Comparison of ENCODE assay signal across 8 cellular contexts in genomic region chr3:194089357-194090177, GRCh38. TPM values are rescaled to one million over a fixed set of nuclear protein-coding genes. Genes with fewer than 3 reads are reported as not detected.
A peak's percentile ranks its signal among the peaks of the same experiment; 100 is the strongest.
DNase-seq lines count a peak whose midpoint lies in the region; ATAC-seq and TF ChIP-seq lines count a peak whose summit lies in the region.

No MANE protein-coding gene starts in this region.

- TF ChIP-seq POLR2A in sigmoid colon (IDR thresholded peaks at IDR 0.05) = no peak

- H3K27me3 Mint-ChIP-seq in activated CD4-positive, alpha-beta memory T cell treated with anti-CD3 and anti-CD28 coated beads for 36 hours = no peaks in the 10 kb centered on the region

- no peak overlapping the region for H3K4me3 Mint-ChIP-seq in activated CD4-positive, alpha-beta memory T cell treated with anti-CD3 and anti-CD28 coated beads for 36 hours

- WGBS in sigmoid colon, 2 donors = 57 to 80% methylated on average over 18 of the region's 18 CpGs

- no peaks in the 10 kb centered on the region for H3K9me3 Mint-ChIP-seq in activated CD4-positive, alpha-beta memory T cell treated with anti-CD3 and anti-CD28 coated beads for 36 hours

- no peak for DNase-seq in DND-41
- DNase-seq in activated CD4-positive, alpha-beta memory T cell treated with anti-CD3 and anti-CD28 coated beads for 36 hours = peak; percentile 76
- peak; percentile 45 for DNase-seq in left ventricle myocardium superior
- DNase-seq in sigmoid colon = peak; percentile 96
- no peak for DNase-seq in NCI-H510A treated with DMSO at 0.1 percent for 48 hours (lab: John Stamatoyannopoulos, UW)

- no peak overlapping the region for H3K4me3 ChIP-seq in DND-41 (ENCODE audit: low read depth in 1 of 2, low read length in 2 of 2)
- H3K4me3 ChIP-seq in Loucy (ENCODE audit: low read length, poor library complexity, severe bottlenecking) = no peak overlapping the region
- H3K4me3 ChIP-seq in sigmoid colon = no peak overlapping the region

- no peaks in the 10 kb centered on the region for H3K36me3 ChIP-seq in DND-41 (ENCODE audit: insufficient read depth, low read length)
- H3K36me3 ChIP-seq in Loucy (ENCODE audit: insufficient read depth, low read length) = no peaks in the 10 kb centered on the region
- H3K36me3 ChIP-seq in sigmoid colon = no peaks in the 10 kb centered on the region

- ATAC-seq in DND-41 (ENCODE audit: insufficient read depth, low read depth) = peak; percentile 24; the same call in 1 of the 3 replicates
- ATAC-seq in GM21576 (IDR thresholded peaks at IDR 0.05; ENCODE audit: unreplicated experiment) = peak; percentile 52
- peak; percentile 76 for ATAC-seq in left ventricle myocardium superior
- no peak for ATAC-seq in GM19035 (IDR thresholded peaks at IDR 0.05; ENCODE audit: unreplicated experiment)

- H3K4me1 Mint-ChIP-seq in activated CD4-positive, alpha-beta memory T cell treated with anti-CD3 and anti-CD28 coated beads for 36 hours (ENCODE audit: low read depth) = peaks cover 2% of the 10 kb centered on the region

- POLR2A ChIA-PET in activated CD4-positive, alpha-beta memory T cell treated with anti-CD3 and anti-CD28 coated beads for 36 hours (lab: Charles Lee) = interaction anchor here (0.6 kb wide), 1 partner anchor 9 kb away, joined by 3 read pairs; no protein-coding TSS in a partner anchor

- peak overlapping the region; percentile 54 for H3K27ac Mint-ChIP-seq in activated CD4-positive, alpha-beta memory T cell treated with anti-CD3 and anti-CD28 coated beads for 36 hours

- TF ChIP-seq CTCF in DND-41 (IDR thresholded peaks at IDR 0.05; ENCODE audit: borderline replicate concordance, extremely low read depth, low read length, poor library complexity, severe bottlenecking) = no peak
- no peak for TF ChIP-seq CTCF in Loucy (conservative IDR thresholded peaks at IDR 0.05; ENCODE audit: low read length)
- no peak for TF ChIP-seq CTCF in sigmoid colon (IDR thresholded peaks at IDR 0.05)

- no peaks in the 10 kb centered on the region for H3K9me2 ChIP-seq in Loucy (replicated peaks; ENCODE audit: low read depth, low read length)

- H3K4me2 ChIP-seq in DND-41 (ENCODE audit: insufficient read depth, low read length) (no peak overlapping the region), Loucy (ENCODE audit: low read depth, low read length, poor library complexity, severe bottlenecking) (peak overlapping the region; percentile 57)

- H3K27ac ChIP-seq in DND-41 (ENCODE audit: low read length) (no peak overlapping the region), sigmoid colon (peak overlapping the region; percentile 61 to 77 (median 75))

- no peaks in the 10 kb centered on the region for H3K36me3 Mint-ChIP-seq in activated CD4-positive, alpha-beta memory T cell treated with anti-CD3 and anti-CD28 coated beads for 36 hours

- TF ChIP-seq EP300 in sigmoid colon (IDR thresholded peaks at IDR 0.05) = no peak

- H3K27me3 ChIP-seq in DND-41 (ENCODE audit: insufficient read depth, low read length, poor library complexity) = peaks cover 15% of the 10 kb centered on the region
- no peaks in the 10 kb centered on the region for H3K27me3 ChIP-seq in Loucy (ENCODE audit: insufficient read depth, low read length, poor library complexity, severe bottlenecking)
- no peaks in the 10 kb centered on the region for H3K27me3 ChIP-seq in sigmoid colon

- H3K9ac ChIP-seq in DND-41 (ENCODE audit: low read depth, low read length) (no peak overlapping the region), Loucy (ENCODE audit: low read depth, low read length, poor library complexity, severe bottlenecking) (peak overlapping the region; percentile 52)

- H3K9me3 ChIP-seq in DND-41 (ENCODE audit: insufficient read depth, low read length, severe bottlenecking) = no peaks in the 10 kb centered on the region
- H3K9me3 ChIP-seq in Loucy (ENCODE audit: insufficient read depth, low read depth, low read length) = no peaks in the 10 kb centered on the region
- H3K9me3 ChIP-seq in sigmoid colon = no peaks in the 10 kb centered on the region

- H4K20me1 ChIP-seq in DND-41 (ENCODE audit: insufficient read depth, low read length) = no peaks in the 10 kb centered on the region
- no peaks in the 10 kb centered on the region for H4K20me1 ChIP-seq in Loucy (ENCODE audit: insufficient read depth, low read length, poor library complexity, severe bottlenecking)

- no peaks in the 10 kb centered on the region for H3K4me1 ChIP-seq in DND-41 (ENCODE audit: insufficient read depth, low read length)
- H3K4me1 ChIP-seq in Loucy (ENCODE audit: insufficient read depth, low read length, poor library complexity, severe bottlenecking) = peaks cover 30% of the 10 kb centered on the region
- H3K4me1 ChIP-seq in sigmoid colon = peaks cover 0 to 36% (median 19%) of the 10 kb centered on the region in 4 donors

- H3K79me2 ChIP-seq in DND-41 (ENCODE audit: insufficient read depth, low read length) = no peaks in the 10 kb centered on the region
- no peaks in the 10 kb centered on the region for H3K79me2 ChIP-seq in Loucy (ENCODE audit: insufficient read depth, low read length)

- intact Hi-C loops in activated CD4-positive, alpha-beta memory T cell treated with anti-CD3 and anti-CD28 coated beads for 36 hours (cut with micrococcal nuclease) = no loop called here
- intact Hi-C loops in left ventricle myocardium superior (cut with micrococcal nuclease) (no loop called here), sigmoid colon (cut with DNase I) (loop anchor here (5.0 kb wide), 1 partner anchor 43 kb away; no protein-coding TSS in a partner anchor)

- no peaks in the 10 kb centered on the region for H3F3A ChIP-seq in Loucy (ENCODE audit: low read depth)

- no peak overlapping the region for H2AFZ ChIP-seq in DND-41 (ENCODE audit: low read depth, low read length)
- H2AFZ ChIP-seq in Loucy (ENCODE audit: low read length) = peak overlapping the region; percentile 36

- CTCF ChIA-PET in activated CD4-positive, alpha-beta memory T cell treated with anti-CD3 and anti-CD28 coated beads for 36 hours (lab: Charles Lee) = no interaction called here

RNA-seq across cellular contexts. Expression of gene HES1, which starts 46.4 kb away (rescaled TPM):
- under 1 TPM; 0.56 to 1.00 TPM for total RNA-seq in activated CD4-positive, alpha-beta memory T cell treated with anti-CD3 and anti-CD28 coated beads for 36 hours
- total RNA-seq in left ventricle myocardium superior (13.4 TPM), sigmoid colon (10 to 100 TPM; 17.4 to 35.0 (median 23.4) TPM)
- 10 to 100 TPM; 24.0 to 47.4 (median 45.4) TPM for polyA plus RNA-seq in sigmoid colon

Comparison
In these comparisons a context has a peak if more than half of its experiments do, and no peak if none do; other contexts are left out.
1. DNase-seq: peak in activated CD4-positive, alpha-beta memory T cell treated with anti-CD3 and anti-CD28 coated beads for 36 hours (single experiment), left ventricle myocardium superior (single experiment) and sigmoid colon (single experiment); none in DND-41 (single experiment) and NCI-H510A treated with DMSO at 0.1 percent for 48 hours (single experiment).